In the genomic region with DNA sequence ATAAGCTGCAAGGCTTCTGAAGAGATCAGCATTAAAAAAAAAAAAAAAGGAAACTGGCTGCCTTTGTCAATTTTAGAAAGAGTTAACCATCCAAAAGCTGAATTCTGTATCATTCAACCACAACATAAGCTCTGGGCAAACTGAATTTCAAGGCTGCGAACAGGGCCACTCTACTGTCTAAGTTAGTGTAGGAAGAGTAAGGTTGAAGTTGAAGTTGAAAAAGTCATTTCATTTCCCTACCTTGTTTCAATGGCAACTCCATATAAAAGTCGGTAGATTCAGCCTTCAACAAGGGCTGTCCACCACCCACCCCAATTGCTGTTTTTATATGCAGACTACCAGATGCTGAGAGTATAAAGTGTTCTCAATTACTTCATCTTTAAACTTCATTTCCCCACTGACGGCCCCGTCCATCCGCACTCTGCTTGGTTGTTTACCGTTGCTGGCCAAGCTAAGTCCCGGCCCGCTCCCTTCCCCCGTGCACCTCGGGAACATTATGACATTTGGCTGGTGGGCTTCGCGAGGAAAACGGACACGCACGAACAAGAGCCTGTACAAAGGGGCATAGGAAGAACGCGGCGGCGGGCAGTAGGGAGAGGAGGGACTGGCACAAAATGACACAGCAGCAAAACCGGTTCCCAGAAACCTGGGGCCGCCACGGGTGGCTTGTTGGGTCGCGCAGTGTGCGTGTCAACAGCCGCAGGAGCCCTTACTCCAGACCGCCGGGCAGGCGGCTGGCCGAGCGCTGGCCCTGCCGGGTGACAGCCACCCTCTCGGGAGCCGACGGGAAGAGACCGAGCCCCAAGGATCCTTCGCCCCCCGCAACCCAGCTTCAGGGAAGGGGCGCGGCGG, we compare ENCODE assay signal across 1 cellular context.
TF ChIP-seq lines count a peak whose summit lies in the region.

No MANE protein-coding gene starts in this region.

TF ChIP-seq in endothelial cell of umbilical vein, 7 proteins besides CTCF, POLR2A, EP300 and RAD21:
- no peak for TF ChIP-seq FOS (IDR thresholded peaks at IDR 0.05; ENCODE audit: borderline replicate concordance, insufficient read depth, low read length)
- no peak for TF ChIP-seq JUN (IDR thresholded peaks at IDR 0.05; ENCODE audit: borderline replicate concordance, insufficient read depth, insufficient read length, low read depth)
- TF ChIP-seq EZH2 (IDR thresholded peaks at IDR 0.05; ENCODE audit: borderline replicate concordance, low read depth, low read length, severe bottlenecking): no peak
- TF ChIP-seq GATA2 (IDR thresholded peaks at IDR 0.05; ENCODE audit: insufficient read depth, insufficient read length, low read depth, low read length): no peak
- TF ChIP-seq, protein P1, sequence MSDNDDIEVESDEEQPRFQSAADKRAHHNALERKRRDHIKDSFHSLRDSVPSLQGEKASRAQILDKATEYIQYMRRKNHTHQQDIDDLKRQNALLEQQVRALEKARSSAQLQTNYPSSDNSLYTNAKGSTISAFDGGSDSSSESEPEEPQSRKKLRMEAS (IDR thresholded peaks at IDR 0.05; ENCODE audit: insufficient read depth, insufficient read length): no peak
- no peak for TF ChIP-seq MYC (IDR thresholded peaks at IDR 0.05; ENCODE audit: low read depth, low read length)
- no peak for TF ChIP-seq POLR2AphosphoS5 (IDR thresholded peaks at IDR 0.05; ENCODE audit: insufficient read depth, low read depth, low read length)
